ENCODE assay signal across 1 cellular context in the genomic region with DNA sequence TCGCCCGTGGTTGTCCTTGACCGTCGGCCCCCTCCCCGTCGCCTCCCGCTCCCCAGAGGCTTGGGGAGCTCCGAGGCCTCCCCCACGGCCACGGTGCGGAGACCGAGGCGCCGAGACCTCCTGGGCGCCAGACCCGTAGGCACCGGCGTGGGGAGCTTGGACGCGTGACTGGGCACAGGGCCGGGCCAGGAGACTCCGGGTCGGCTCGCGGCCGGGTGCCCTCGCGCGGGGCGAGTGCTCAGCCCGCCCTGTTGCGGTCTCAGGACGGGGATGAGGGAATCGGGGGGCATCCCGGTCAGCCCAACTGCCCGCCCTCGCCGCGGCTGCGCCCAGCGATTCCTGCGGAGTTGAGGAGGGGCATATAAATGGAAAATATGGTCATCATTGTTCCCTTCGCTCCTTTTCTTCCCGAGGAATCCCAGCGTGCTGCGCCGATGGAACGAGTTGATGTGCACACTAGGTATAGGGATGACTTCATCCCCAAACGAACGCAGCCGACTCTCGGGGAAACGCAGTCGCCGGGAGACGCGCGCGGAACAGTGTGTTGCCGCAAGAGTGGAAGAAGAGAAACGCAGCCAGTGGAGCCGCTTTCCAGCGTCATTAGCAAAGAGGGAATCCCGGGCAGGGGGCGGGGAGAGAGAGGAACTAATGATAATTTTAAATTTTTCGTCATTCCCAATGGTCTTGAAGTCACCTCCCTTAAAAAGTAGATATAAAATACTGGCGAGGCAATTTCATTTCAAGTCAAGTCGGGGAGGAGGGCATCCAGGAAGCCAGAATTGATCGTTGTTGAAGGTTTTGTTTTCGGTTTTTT.
TF ChIP-seq lines count a peak whose summit lies in the region.

No MANE protein-coding gene starts in this region.

TF ChIP-seq in H1, 55 proteins besides CTCF, POLR2A, EP300 and RAD21:
- TF ChIP-seq, protein P1, sequence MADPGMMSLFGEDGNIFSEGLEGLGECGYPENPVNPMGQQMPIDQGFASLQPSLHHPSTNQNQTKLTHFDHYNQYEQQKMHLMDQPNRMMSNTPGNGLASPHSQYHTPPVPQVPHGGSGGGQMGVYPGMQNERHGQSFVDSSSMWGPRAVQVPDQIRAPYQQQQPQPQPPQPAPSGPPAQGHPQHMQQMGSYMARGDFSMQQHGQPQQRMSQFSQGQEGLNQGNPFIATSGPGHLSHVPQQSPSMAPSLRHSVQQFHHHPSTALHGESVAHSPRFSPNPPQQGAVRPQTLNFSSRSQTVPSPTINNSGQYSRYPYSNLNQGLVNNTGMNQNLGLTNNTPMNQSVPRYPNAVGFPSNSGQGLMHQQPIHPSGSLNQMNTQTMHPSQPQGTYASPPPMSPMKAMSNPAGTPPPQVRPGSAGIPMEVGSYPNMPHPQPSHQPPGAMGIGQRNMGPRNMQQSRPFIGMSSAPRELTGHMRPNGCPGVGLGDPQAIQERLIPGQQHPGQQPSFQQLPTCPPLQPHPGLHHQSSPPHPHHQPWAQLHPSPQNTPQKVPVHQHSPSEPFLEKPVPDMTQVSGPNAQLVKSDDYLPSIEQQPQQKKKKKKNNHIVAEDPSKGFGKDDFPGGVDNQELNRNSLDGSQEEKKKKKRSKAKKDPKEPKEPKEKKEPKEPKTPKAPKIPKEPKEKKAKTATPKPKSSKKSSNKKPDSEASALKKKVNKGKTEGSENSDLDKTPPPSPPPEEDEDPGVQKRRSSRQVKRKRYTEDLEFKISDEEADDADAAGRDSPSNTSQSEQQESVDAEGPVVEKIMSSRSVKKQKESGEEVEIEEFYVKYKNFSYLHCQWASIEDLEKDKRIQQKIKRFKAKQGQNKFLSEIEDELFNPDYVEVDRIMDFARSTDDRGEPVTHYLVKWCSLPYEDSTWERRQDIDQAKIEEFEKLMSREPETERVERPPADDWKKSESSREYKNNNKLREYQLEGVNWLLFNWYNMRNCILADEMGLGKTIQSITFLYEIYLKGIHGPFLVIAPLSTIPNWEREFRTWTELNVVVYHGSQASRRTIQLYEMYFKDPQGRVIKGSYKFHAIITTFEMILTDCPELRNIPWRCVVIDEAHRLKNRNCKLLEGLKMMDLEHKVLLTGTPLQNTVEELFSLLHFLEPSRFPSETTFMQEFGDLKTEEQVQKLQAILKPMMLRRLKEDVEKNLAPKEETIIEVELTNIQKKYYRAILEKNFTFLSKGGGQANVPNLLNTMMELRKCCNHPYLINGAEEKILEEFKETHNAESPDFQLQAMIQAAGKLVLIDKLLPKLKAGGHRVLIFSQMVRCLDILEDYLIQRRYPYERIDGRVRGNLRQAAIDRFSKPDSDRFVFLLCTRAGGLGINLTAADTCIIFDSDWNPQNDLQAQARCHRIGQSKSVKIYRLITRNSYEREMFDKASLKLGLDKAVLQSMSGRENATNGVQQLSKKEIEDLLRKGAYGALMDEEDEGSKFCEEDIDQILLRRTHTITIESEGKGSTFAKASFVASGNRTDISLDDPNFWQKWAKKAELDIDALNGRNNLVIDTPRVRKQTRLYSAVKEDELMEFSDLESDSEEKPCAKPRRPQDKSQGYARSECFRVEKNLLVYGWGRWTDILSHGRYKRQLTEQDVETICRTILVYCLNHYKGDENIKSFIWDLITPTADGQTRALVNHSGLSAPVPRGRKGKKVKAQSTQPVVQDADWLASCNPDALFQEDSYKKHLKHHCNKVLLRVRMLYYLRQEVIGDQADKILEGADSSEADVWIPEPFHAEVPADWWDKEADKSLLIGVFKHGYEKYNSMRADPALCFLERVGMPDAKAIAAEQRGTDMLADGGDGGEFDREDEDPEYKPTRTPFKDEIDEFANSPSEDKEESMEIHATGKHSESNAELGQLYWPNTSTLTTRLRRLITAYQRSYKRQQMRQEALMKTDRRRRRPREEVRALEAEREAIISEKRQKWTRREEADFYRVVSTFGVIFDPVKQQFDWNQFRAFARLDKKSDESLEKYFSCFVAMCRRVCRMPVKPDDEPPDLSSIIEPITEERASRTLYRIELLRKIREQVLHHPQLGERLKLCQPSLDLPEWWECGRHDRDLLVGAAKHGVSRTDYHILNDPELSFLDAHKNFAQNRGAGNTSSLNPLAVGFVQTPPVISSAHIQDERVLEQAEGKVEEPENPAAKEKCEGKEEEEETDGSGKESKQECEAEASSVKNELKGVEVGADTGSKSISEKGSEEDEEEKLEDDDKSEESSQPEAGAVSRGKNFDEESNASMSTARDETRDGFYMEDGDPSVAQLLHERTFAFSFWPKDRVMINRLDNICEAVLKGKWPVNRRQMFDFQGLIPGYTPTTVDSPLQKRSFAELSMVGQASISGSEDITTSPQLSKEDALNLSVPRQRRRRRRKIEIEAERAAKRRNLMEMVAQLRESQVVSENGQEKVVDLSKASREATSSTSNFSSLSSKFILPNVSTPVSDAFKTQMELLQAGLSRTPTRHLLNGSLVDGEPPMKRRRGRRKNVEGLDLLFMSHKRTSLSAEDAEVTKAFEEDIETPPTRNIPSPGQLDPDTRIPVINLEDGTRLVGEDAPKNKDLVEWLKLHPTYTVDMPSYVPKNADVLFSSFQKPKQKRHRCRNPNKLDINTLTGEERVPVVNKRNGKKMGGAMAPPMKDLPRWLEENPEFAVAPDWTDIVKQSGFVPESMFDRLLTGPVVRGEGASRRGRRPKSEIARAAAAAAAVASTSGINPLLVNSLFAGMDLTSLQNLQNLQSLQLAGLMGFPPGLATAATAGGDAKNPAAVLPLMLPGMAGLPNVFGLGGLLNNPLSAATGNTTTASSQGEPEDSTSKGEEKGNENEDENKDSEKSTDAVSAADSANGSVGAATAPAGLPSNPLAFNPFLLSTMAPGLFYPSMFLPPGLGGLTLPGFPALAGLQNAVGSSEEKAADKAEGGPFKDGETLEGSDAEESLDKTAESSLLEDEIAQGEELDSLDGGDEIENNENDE (IDR thresholded peaks at IDR 0.05; ENCODE audit: insufficient replicate concordance, low read length): no peak
- TF ChIP-seq TCF12 (IDR thresholded peaks at IDR 0.05; ENCODE audit: low read depth, low read length) (no peak), SIN3A (conservative IDR thresholded peaks at IDR 0.05 in 1 of 2, IDR thresholded peaks at IDR 0.05 in 1 of 2; ENCODE audit: low read depth in 1 of 2, low read length in 2 of 2) (0 out of 4 replicates have a peak, but pooled peaks of 1 of the 2 experiments have one; percentile 41), RFX5 (IDR thresholded peaks at IDR 0.05; ENCODE audit: borderline replicate concordance, low read depth, low read length) (no peak), E2F6 (IDR thresholded peaks at IDR 0.05) (no peak), BRCA1 (IDR thresholded peaks at IDR 0.05; ENCODE audit: low read depth, low read length) (no peak), FOSL1 (IDR thresholded peaks at IDR 0.05; ENCODE audit: insufficient read depth, low read depth, low read length) (no peak), SP2 (IDR thresholded peaks at IDR 0.05; ENCODE audit: low read length) (no peak), GTF2F1 (IDR thresholded peaks at IDR 0.05; ENCODE audit: borderline replicate concordance, low read depth, low read length) (no peak), PHF8 (conservative IDR thresholded peaks at IDR 0.05; ENCODE audit: low read depth, low read length) (peak; percentile 82), CHD1 (IDR thresholded peaks at IDR 0.05; ENCODE audit: low read depth, low read length) (no peak), KDM1A (IDR thresholded peaks at IDR 0.05; ENCODE audit: borderline replicate concordance, low read length) (no peak), SIRT6 (IDR thresholded peaks at IDR 0.05; ENCODE audit: low read length) (no peak), SRF (IDR thresholded peaks at IDR 0.05; ENCODE audit: low read depth, low read length) (no peak), KDM4A (IDR thresholded peaks at IDR 0.05; ENCODE audit: low read depth, low read length, severe bottlenecking) (peak; percentile 49), CREB1 (IDR thresholded peaks at IDR 0.05) (peak; percentile 22; the same call in 1 of the 2 replicates), NANOG (IDR thresholded peaks at IDR 0.05; ENCODE audit: insufficient read depth, low read depth, low read length, poor library complexity, severe bottlenecking) (no peak), TEAD4 (IDR thresholded peaks at IDR 0.05; ENCODE audit: low read depth, low read length) (no peak), JUN (IDR thresholded peaks at IDR 0.05; ENCODE audit: low read depth, low read length) (no peak), HDAC2 (IDR thresholded peaks at IDR 0.05; ENCODE audit: borderline replicate concordance in 1 of 2, low read depth in 2 of 2, low read length in 2 of 2) (no peak; a peak in 1 of 4 replicates), MAX (IDR thresholded peaks at IDR 0.05) (0 out of 2 replicates have a peak, but pooled peaks have one; percentile 9), POLR2AphosphoS5 (IDR thresholded peaks at IDR 0.05; ENCODE audit: low read depth, low read length) (no peak; the same call in none of the 2 replicates), SAP30 (IDR thresholded peaks at IDR 0.05; ENCODE audit: insufficient read depth, insufficient replicate concordance, low read length) (no peak), SUZ12 (IDR thresholded peaks at IDR 0.05; ENCODE audit: low read length) (0 out of 2 replicates have a peak, but pooled peaks have one; percentile 27), TAF7 (optimal IDR thresholded peaks at IDR 0.05; ENCODE audit: borderline replicate concordance, low read depth, low read length) (no peak), NRF1 (IDR thresholded peaks at IDR 0.05; ENCODE audit: low read depth, low read length) (no peak), CTBP2 (IDR thresholded peaks at IDR 0.05; ENCODE audit: borderline replicate concordance, insufficient read depth, insufficient read length, low read length) (no peak), TBP (IDR thresholded peaks at IDR 0.05; ENCODE audit: low read depth, low read length) (peak; percentile 35; the same call in 1 of the 2 replicates), GABPA (IDR thresholded peaks at IDR 0.05; ENCODE audit: borderline replicate concordance, insufficient read depth, low read length) (no peak), TAF1 (IDR thresholded peaks at IDR 0.05; ENCODE audit: low read depth, low read length) (peak; percentile 63), ZNF274 (IDR thresholded peaks at IDR 0.05; ENCODE audit: borderline replicate concordance, extremely low read depth, low read length) (no peak), SP4 (IDR thresholded peaks at IDR 0.05; ENCODE audit: low read length) (peak; percentile 59; the same call in 1 of the 2 replicates), EGR1 (IDR thresholded peaks at IDR 0.05; ENCODE audit: borderline replicate concordance, low read depth, low read length) (no peak), RXRA (IDR thresholded peaks at IDR 0.05; ENCODE audit: insufficient read depth, low read depth, low read length) (no peak), MAFK (IDR thresholded peaks at IDR 0.05; ENCODE audit: low read depth, low read length) (no peak), ASH2L (IDR thresholded peaks at IDR 0.05; ENCODE audit: low read length) (peak; percentile 77), EZH2 (IDR thresholded peaks at IDR 0.05; ENCODE audit: low read depth, low read length, severe bottlenecking) (no peak), POU5F1 (IDR thresholded peaks at IDR 0.05; ENCODE audit: low read depth, low read length) (no peak), KDM5A (IDR thresholded peaks at IDR 0.05; ENCODE audit: low read length) (no peak), SIX5 (IDR thresholded peaks at IDR 0.05; ENCODE audit: low read depth, low read length) (no peak)
- TF ChIP-seq, protein P2, sequence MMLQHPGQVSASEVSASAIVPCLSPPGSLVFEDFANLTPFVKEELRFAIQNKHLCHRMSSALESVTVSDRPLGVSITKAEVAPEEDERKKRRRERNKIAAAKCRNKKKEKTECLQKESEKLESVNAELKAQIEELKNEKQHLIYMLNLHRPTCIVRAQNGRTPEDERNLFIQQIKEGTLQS (IDR thresholded peaks at IDR 0.05; ENCODE audit: insufficient read depth, low read depth, low read length): no peak
- TF ChIP-seq, protein P3, sequence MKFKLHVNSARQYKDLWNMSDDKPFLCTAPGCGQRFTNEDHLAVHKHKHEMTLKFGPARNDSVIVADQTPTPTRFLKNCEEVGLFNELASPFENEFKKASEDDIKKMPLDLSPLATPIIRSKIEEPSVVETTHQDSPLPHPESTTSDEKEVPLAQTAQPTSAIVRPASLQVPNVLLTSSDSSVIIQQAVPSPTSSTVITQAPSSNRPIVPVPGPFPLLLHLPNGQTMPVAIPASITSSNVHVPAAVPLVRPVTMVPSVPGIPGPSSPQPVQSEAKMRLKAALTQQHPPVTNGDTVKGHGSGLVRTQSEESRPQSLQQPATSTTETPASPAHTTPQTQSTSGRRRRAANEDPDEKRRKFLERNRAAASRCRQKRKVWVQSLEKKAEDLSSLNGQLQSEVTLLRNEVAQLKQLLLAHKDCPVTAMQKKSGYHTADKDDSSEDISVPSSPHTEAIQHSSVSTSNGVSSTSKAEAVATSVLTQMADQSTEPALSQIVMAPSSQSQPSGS (IDR thresholded peaks at IDR 0.05; ENCODE audit: low read length): no peak
